Comparison of ENCODE assay signal across 16 cellular contexts in genomic region chr5:179120951-179121666, GRCh38.
DNase-seq lines count a peak whose midpoint lies in the region; ATAC-seq and TF ChIP-seq lines count a peak whose summit lies in the region.
"Had no signal": no experiment of that assay in that cellular context is flagged by ENCODE, and none has a peak within 500 bp of the region (broad histone marks: within the 10 kb centered on the region; RNA-seq: fewer than 3 reads in every experiment).

No MANE protein-coding gene starts in this region.

- H3K27me3 Mint-ChIP-seq in stimulated activated memory B cell treated with anti-CD40 and anti-IgM and Interleukin-4, amounts not matched to agents 10 μg/mL and 1 μg/mL and 100 μg/mL, for 72 hours, result peaks cover 9% of the 10 kb centered on the region
- H3K27me3 Mint-ChIP-seq: CD4-positive, CD25-positive, alpha-beta regulatory T cell had no signal

- TF ChIP-seq CTCF in colonic mucosa (IDR thresholded peaks at IDR 0.05) (no peak), lower lobe of right lung (IDR thresholded peaks at IDR 0.05) (no peak)

- peaks cover 3% of the 10 kb centered on the region for H3K9me3 Mint-ChIP-seq in stimulated activated memory B cell treated with anti-CD40 and anti-IgM and Interleukin-4, amounts not matched to agents 10 μg/mL and 1 μg/mL and 100 μg/mL, for 72 hours

- H3K4me3 ChIP-seq in colonic mucosa (no peak overlapping the region), lower lobe of right lung (no peak overlapping the region)
- H3K4me3 ChIP-seq: PC-9 had no signal

- no peaks in the 10 kb centered on the region for H3K9me3 ChIP-seq in colonic mucosa
- no peaks in the 10 kb centered on the region for H3K9me3 ChIP-seq in lower lobe of right lung

- H3K36me3 Mint-ChIP-seq in stimulated activated memory B cell treated with anti-CD40 and anti-IgM and Interleukin-4, amounts not matched to agents 10 μg/mL and 1 μg/mL and 100 μg/mL, for 72 hours, result no peaks in the 10 kb centered on the region
- H3K36me3 Mint-ChIP-seq: CD4-positive, CD25-positive, alpha-beta regulatory T cell had no signal

- H3K4me1 ChIP-seq in colonic mucosa (no peaks in the 10 kb centered on the region), lower lobe of right lung (no peaks in the 10 kb centered on the region)
- H3K4me1 ChIP-seq: Caco-2 had no signal

- no peak overlapping the region for H3K4me3 Mint-ChIP-seq in stimulated activated memory B cell treated with anti-CD40 and anti-IgM and Interleukin-4, amounts not matched to agents 10 μg/mL and 1 μg/mL and 100 μg/mL, for 72 hours
- H3K4me3 Mint-ChIP-seq: CD4-positive, CD25-positive, alpha-beta regulatory T cell had no signal

- DNase-seq in D341Med (ENCODE audit: low spot score), result peak; percentile 24
- peak; percentile 14 for DNase-seq in colonic mucosa
- peak; percentile 43 for DNase-seq in lower lobe of right lung
- no peak for DNase-seq in medulla oblongata (ENCODE audit: extremely low spot score)
- no peak for DNase-seq in NCI-H69 (lab: John Stamatoyannopoulos, UW)
- DNase-seq: CD4-positive, CD25-positive, alpha-beta regulatory T cell; EL; KBM-7; NCI-H1417 treated with DMSO at 0.1 percent for 48 hours; NCI-H1930; NCI-H510A; NCI-H82; PC-9 had no signal

- no peaks in the 10 kb centered on the region for H3K4me1 Mint-ChIP-seq in stimulated activated memory B cell treated with anti-CD40 and anti-IgM and Interleukin-4, amounts not matched to agents 10 μg/mL and 1 μg/mL and 100 μg/mL, for 72 hours
- H3K4me1 Mint-ChIP-seq: CD4-positive, CD25-positive, alpha-beta regulatory T cell had no signal

- intact Hi-C loops in colonic mucosa (cut with DNase I) (no loop called here), lower lobe of right lung (cut with DNase I) (no loop called here)

- no peak overlapping the region for H3K27ac Mint-ChIP-seq in stimulated activated memory B cell treated with anti-CD40 and anti-IgM and Interleukin-4, amounts not matched to agents 10 μg/mL and 1 μg/mL and 100 μg/mL, for 72 hours
- H3K27ac Mint-ChIP-seq: CD4-positive, CD25-positive, alpha-beta regulatory T cell had no signal

- no peak overlapping the region for H3K9ac ChIP-seq in colonic mucosa (ENCODE audit: low read depth in 2 of 2, low read length in 2 of 2)

- H3K27ac ChIP-seq in colonic mucosa (no peak overlapping the region), lower lobe of right lung (no peak overlapping the region)
- H3K27ac ChIP-seq: PC-9 had no signal

- no peaks in the 10 kb centered on the region for H3K27me3 ChIP-seq in colonic mucosa
- no peaks in the 10 kb centered on the region for H3K27me3 ChIP-seq in lower lobe of right lung (ENCODE audit: low read depth)

- H3K36me3 ChIP-seq in colonic mucosa, result no peaks in the 10 kb centered on the region
- no peaks in the 10 kb centered on the region for H3K36me3 ChIP-seq in lower lobe of right lung

- no peak for ATAC-seq in lower lobe of right lung
- peak; percentile 6 for ATAC-seq in stimulated activated memory B cell treated with anti-CD40 and anti-IgM and Interleukin-4, amounts not matched to agents 10 μg/mL and 1 μg/mL and 100 μg/mL, for 72 hours
- no peak for ATAC-seq in HG02852 (IDR thresholded peaks at IDR 0.05; ENCODE audit: unreplicated experiment)

Comparison
In these comparisons a context has a peak if more than half of its experiments do, and no peak if none do; other contexts are left out.
1. DNase-seq: peak in D341Med (single experiment), colonic mucosa (single experiment) and lower lobe of right lung (single experiment); none in medulla oblongata (single experiment) and NCI-H69 (single experiment).